In the genomic region with DNA sequence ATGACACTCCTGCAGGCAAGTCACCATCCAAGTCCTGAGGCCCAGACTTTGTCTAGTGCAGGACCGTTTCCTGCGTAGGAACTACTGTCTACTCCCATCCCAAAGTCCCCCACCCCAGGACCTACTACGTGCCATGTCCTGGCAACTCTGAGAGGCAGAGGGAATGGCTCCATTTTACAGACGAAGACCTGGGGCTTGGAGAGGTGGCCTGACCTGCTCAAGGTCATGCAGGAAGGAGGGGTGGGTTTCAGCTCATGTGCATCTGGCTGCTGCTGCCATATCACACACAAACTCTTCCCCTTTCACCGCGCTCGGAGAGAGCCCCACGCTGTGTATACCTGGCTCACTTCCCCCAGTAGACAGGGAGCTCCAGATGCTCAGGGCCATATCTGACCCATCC, we compare ENCODE assay signal across 13 cellular contexts. TPM values are rescaled to one million over a fixed set of nuclear protein-coding genes. Genes with fewer than 3 reads are reported as not detected.
DNase-seq lines count a peak whose midpoint lies in the region; ATAC-seq and TF ChIP-seq lines count a peak whose summit lies in the region.
"Had no signal": no experiment of that assay in that cellular context is flagged by ENCODE, and none has a peak within 500 bp of the region (broad histone marks: within the 10 kb centered on the region; RNA-seq: fewer than 3 reads in every experiment).

No MANE protein-coding gene starts in this region.

- H3K4me3 ChIP-seq in OCI-LY7 (ENCODE audit: low read depth, low read length, poor library complexity, severe bottlenecking), result no peak overlapping the region
- no peak overlapping the region for H3K4me3 ChIP-seq in neuronal stem cell (ENCODE audit: low read length in 2 of 2)

- H3K9me3 Mint-ChIP-seq in activated T-cell treated with anti-CD3 and anti-CD28 coated beads, Interleukin-2, amount 50 U/mL, for 24 hours, result no peaks in the 10 kb centered on the region
- no peaks in the 10 kb centered on the region for H3K9me3 Mint-ChIP-seq in central memory CD8-positive, alpha-beta T cell

- H3K36me3 ChIP-seq in OCI-LY7 (ENCODE audit: insufficient read depth, low read length) (no peaks in the 10 kb centered on the region), neuronal stem cell (replicated peaks in 1 of 2; ENCODE audit: control insufficient read depth in 2 of 2, insufficient read depth in 2 of 2, low read length in 2 of 2) (no peaks in the 10 kb centered on the region)
- H3K36me3 ChIP-seq: left ventricle myocardium inferior had no signal

- H4K91ac ChIP-seq in neuronal stem cell (ENCODE audit: low read depth, low read length, poor library complexity), result no peak overlapping the region

- ATAC-seq in central memory CD8-positive, alpha-beta T cell (replicated peaks; ENCODE audit: extremely low read depth, poor library complexity, severe bottlenecking), result no peak

- peak overlapping the region; percentile 3 for H3K23ac ChIP-seq in neuronal stem cell (ENCODE audit: low read depth, low read length, poor library complexity)

- no peaks in the 10 kb centered on the region for H3K79me1 ChIP-seq in neuronal stem cell (ENCODE audit: low read depth, low read length)

- DNase-seq in activated T-cell treated with anti-CD3 and anti-CD28 coated beads, Interleukin-2, amount 50 U/mL, for 24 hours, result no peak
- DNase-seq in activated T-cell treated with anti-CD3 and anti-CD28 coated beads for 4 hours (no peak), OCI-LY7 (ENCODE audit: low spot score) (peak; percentile 30), neuronal stem cell (ENCODE audit: low spot score) (no peak), NCI-H1105 (lab: John Stamatoyannopoulos, UW) (no peak), iPS-NIHi11 (ENCODE audit: low spot score) (no peak)
- no peak for DNase-seq in central memory CD8-positive, alpha-beta T cell (ENCODE audit: low spot score in 2 of 2)
- no peak for DNase-seq in stimulated activated CD4-positive, alpha-beta T cell treated with anti-CD3 and anti-CD28 coated beads, Interleukin-15, amount 100 ng/mL, for 24 hours
- DNase-seq: KG1, left ventricle myocardium inferior, NCI-H1417, NCI-H345, SHP77 treated with DMSO at 0.1 percent for 48 hours had no signal

- H3K4ac ChIP-seq in neuronal stem cell (ENCODE audit: low read length), result no peak overlapping the region

- H4K8ac ChIP-seq in neuronal stem cell (ENCODE audit: low read depth, low read length), result no peak overlapping the region

- peak overlapping the region; percentile 56 for H3K4me2 ChIP-seq in OCI-LY7 (ENCODE audit: low read length)
- no peak overlapping the region for H3K4me2 ChIP-seq in neuronal stem cell (ENCODE audit: insufficient read depth, low read length, poor library complexity, severe bottlenecking)

- WGBS in neuronal stem cell (ENCODE audit: extremely low coverage in 2 of 2, insufficient read length in 2 of 2, insufficient replicate concordance in 1 of 2), 2 donors, result no CpG with 5 or more reads among the region's 8 CpGs

- H3K9ac ChIP-seq in neuronal stem cell (ENCODE audit: low read depth, low read length, poor library complexity), result no peak overlapping the region

- POLR2A ChIA-PET in OCI-LY7 (lab: Charles Lee), result interaction anchor here (1.0 kb wide), 1 partner anchor 12 kb away, joined by 4 read pairs; no protein-coding TSS in a partner anchor

- peak overlapping the region; percentile 85 for H3K27ac Mint-ChIP-seq in activated T-cell treated with anti-CD3 and anti-CD28 coated beads, Interleukin-2, amount 50 U/mL, for 24 hours
- peak overlapping the region; percentile 90 for H3K27ac Mint-ChIP-seq in central memory CD8-positive, alpha-beta T cell (ENCODE audit: low read depth)

- H2AFZ ChIP-seq in OCI-LY7 (ENCODE audit: low read length), result no peak overlapping the region
- H2AFZ ChIP-seq in neuronal stem cell (ENCODE audit: low read length), result no peak overlapping the region

- H2BK15ac ChIP-seq in neuronal stem cell (ENCODE audit: low read length), result no peak overlapping the region

- CTCF ChIA-PET in OCI-LY7 (lab: Charles Lee; ENCODE audit: unreplicated experiment), result no interaction called here

- no peak overlapping the region for H2BK12ac ChIP-seq in neuronal stem cell (ENCODE audit: low read length)

- peak overlapping the region; percentile 80 for H3K4me3 Mint-ChIP-seq in activated T-cell treated with anti-CD3 and anti-CD28 coated beads, Interleukin-2, amount 50 U/mL, for 24 hours
- H3K4me3 Mint-ChIP-seq in central memory CD8-positive, alpha-beta T cell, result peak overlapping the region; percentile 84

- BruUV-seq in OCI-LY7 (replicated peaks; lab: Mats Ljungman, UMichigan), result no TSS peak

- no peak overlapping the region for H3K14ac ChIP-seq in neuronal stem cell (ENCODE audit: low read length)

- H2BK120ac ChIP-seq in neuronal stem cell (ENCODE audit: low read depth, low read length), result no peak overlapping the region

- peaks cover 0 to 47% (median 17%) of the 10 kb centered on the region in 3 experiments for H3K27me3 ChIP-seq in neuronal stem cell (ENCODE audit: control insufficient read depth in 3 of 3, insufficient read depth in 3 of 3, low read depth in 1 of 3, low read length in 3 of 3)

- H3K4me1 Mint-ChIP-seq in activated T-cell treated with anti-CD3 and anti-CD28 coated beads, Interleukin-2, amount 50 U/mL, for 24 hours (ENCODE audit: low read depth), result peaks cover 22% of the 10 kb centered on the region
- H3K4me1 Mint-ChIP-seq in central memory CD8-positive, alpha-beta T cell, result peaks cover 37% of the 10 kb centered on the region

- no peak for TF ChIP-seq CTCF in OCI-LY7 (conservative IDR thresholded peaks at IDR 0.05; ENCODE audit: low read length)

- H3K9me3 ChIP-seq in OCI-LY7 (ENCODE audit: low read length) (no peaks in the 10 kb centered on the region), neuronal stem cell (replicated peaks in 1 of 2; ENCODE audit: control insufficient read depth in 2 of 2, insufficient read depth in 1 of 2, low read depth in 1 of 2, low read length in 2 of 2) (no peaks in the 10 kb centered on the region)
- H3K9me3 ChIP-seq: left ventricle myocardium inferior had no signal

- H3K36me3 Mint-ChIP-seq in activated T-cell treated with anti-CD3 and anti-CD28 coated beads, Interleukin-2, amount 50 U/mL, for 24 hours (ENCODE audit: low read depth), result no peaks in the 10 kb centered on the region
- peaks cover 13% of the 10 kb centered on the region for H3K36me3 Mint-ChIP-seq in central memory CD8-positive, alpha-beta T cell (ENCODE audit: insufficient read depth)

- no peak overlapping the region for H2BK5ac ChIP-seq in neuronal stem cell (ENCODE audit: low read length)

- peaks cover 9% of the 10 kb centered on the region for H3K27me3 Mint-ChIP-seq in activated T-cell treated with anti-CD3 and anti-CD28 coated beads, Interleukin-2, amount 50 U/mL, for 24 hours
- H3K27me3 Mint-ChIP-seq in central memory CD8-positive, alpha-beta T cell, result no peaks in the 10 kb centered on the region

- H3K18ac ChIP-seq in neuronal stem cell (ENCODE audit: low read length), result no peak overlapping the region

- no peak overlapping the region for H2AK5ac ChIP-seq in neuronal stem cell (ENCODE audit: low read depth, low read length)

- no peak overlapping the region for H3K27ac ChIP-seq in OCI-LY7 (ENCODE audit: low read depth, low read length, poor library complexity, severe bottlenecking)
- H3K27ac ChIP-seq in neuronal stem cell (replicated peaks; ENCODE audit: low read length), result no peak overlapping the region
- H3K27ac ChIP-seq: left ventricle myocardium inferior had no signal

- no peaks in the 10 kb centered on the region for H3K79me2 ChIP-seq in OCI-LY7 (ENCODE audit: insufficient read depth, low read depth, low read length)

- intact Hi-C loops in OCI-LY7 (cut with micrococcal nuclease; ENCODE audit: unreplicated experiment), result no loop called here

- peaks cover 37% of the 10 kb centered on the region for H3K4me1 ChIP-seq in OCI-LY7 (ENCODE audit: insufficient read depth, low read length, poor library complexity, severe bottlenecking)
- H3K4me1 ChIP-seq in neuronal stem cell (ENCODE audit: control insufficient read depth in 2 of 2, insufficient read depth in 1 of 2, low read depth in 1 of 2, low read length in 2 of 2), result peaks cover 16 to 19% of the 10 kb centered on the region in 2 donors

- no peaks in the 10 kb centered on the region for H4K20me1 ChIP-seq in OCI-LY7 (ENCODE audit: insufficient read depth, low read length)

- no peaks in the 10 kb centered on the region for H3K9me2 ChIP-seq in OCI-LY7 (ENCODE audit: insufficient read depth, low read length)

RNA-seq across cellular contexts. Expression of gene NOL4L, which starts 1.2 kb away (rescaled TPM):
- total RNA-seq in OCI-LY7 (2014; rRNA removed; shearing (Covaris generic)), result 1.5 and 4.2 TPM in 2 replicates
- total RNA-seq in OCI-LY7 (2022), result 3.3 and 3.9 TPM in 2 replicates
- 27.2 TPM for polyA plus RNA-seq in neuronal stem cell (2013, experiment 1 of 2)
- polyA plus RNA-seq in neuronal stem cell (2013, experiment 2 of 2), result 27.3 TPM
